In the genomic region with DNA sequence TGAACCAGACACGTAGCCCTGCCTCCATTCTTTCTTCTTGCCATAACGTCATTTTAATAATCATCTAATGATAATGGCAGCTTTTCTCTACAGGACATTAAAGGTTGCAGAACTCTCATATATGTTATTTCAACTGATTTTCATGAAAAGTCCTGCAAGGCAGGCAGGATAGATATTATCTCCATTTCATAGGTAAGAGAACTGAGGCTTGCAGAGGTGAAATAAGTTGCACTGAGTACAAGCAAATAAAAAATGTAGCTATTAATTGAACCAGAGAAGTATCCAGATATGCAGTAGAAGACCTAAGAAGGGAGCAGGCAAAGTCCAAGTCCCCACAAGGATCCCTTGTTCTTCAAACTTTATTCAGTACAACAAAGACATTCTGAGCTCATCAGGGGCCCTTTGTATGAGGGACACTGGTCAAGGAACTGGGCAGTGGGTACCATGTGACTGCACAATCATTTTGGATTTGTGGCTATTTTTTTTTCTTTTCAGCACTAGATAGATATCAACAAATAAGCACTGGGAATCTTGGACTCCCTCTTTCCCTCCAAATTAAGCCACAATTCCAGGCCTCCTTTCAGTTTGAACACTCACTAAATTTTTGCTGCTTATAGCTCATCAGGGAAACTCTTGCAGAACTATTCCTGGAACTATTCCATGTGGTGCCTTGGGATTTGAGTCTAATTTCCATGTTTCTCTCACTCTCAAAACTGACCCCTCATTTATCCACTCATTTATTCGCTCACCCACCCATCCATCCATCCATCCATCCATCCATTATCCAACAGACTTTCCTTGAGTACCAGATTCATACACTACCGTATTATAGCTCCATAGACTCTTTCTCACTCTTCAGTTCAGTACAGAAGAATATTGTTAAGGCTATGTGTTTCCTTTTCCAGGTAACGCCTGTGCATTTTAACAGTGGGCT, we compare ENCODE assay signal across 26 cellular contexts. TPM values are rescaled to one million over a fixed set of nuclear protein-coding genes. Genes with fewer than 3 reads are reported as not detected.
"Had no signal": no experiment of that assay in that cellular context is flagged by ENCODE, and none has a peak within 500 bp of the region (broad histone marks: within the 10 kb centered on the region; RNA-seq: fewer than 3 reads in every experiment).

No MANE protein-coding gene starts in this region.

- H3K27me3 Mint-ChIP-seq: dendritic cell treated with granulocyte-macrophage colony-stimulating factor and Interleukin-4, amounts not matched to agents 40 ng/mL and 50 ng/mL, for 4 days had no signal

- H3K27me3 ChIP-seq: colonic mucosa, esophagus squamous epithelium, gastrocnemius medialis had no signal

- H3K36me3 ChIP-seq: colonic mucosa, esophagus squamous epithelium, gastrocnemius medialis, left ventricle myocardium inferior, lower lobe of right lung had no signal

- DNase-seq: colonic mucosa; cortex of kidney; effector CD8-positive, alpha-beta T cell; effector memory CD8-positive, alpha-beta T cell; endodermal cell; erythroblast; esophagus squamous epithelium; foreskin fibroblast; foreskin melanocyte; gastrocnemius medialis; glutamatergic neuron; head of caudate nucleus; heart right ventricle; hippocampal formation; left cardiac atrium; left ventricle myocardium inferior; lower lobe of right lung; mesenchymal stem cell; mucosa of descending colon; naive B cell had no signal

- H3K27ac Mint-ChIP-seq: dendritic cell treated with granulocyte-macrophage colony-stimulating factor and Interleukin-4, amounts not matched to agents 40 ng/mL and 50 ng/mL, for 4 days; effector memory CD8-positive, alpha-beta T cell; endodermal cell; mesothelial cell of epicardium; naive B cell had no signal

- ATAC-seq: effector memory CD8-positive, alpha-beta T cell; esophagus mucosa; gastrocnemius medialis; heart right ventricle; left cardiac atrium; lower lobe of right lung; mucosa of descending colon had no signal

- H3K4me1 Mint-ChIP-seq: endodermal cell, mesothelial cell of epicardium, naive B cell had no signal

- H3K9me3 ChIP-seq: colonic mucosa, esophagus squamous epithelium, gastrocnemius medialis, heart right ventricle, left ventricle myocardium inferior, lower lobe of right lung, mucosa of descending colon had no signal

- H3K4me1 ChIP-seq: colonic mucosa, esophagus squamous epithelium, gastrocnemius medialis, heart right ventricle, left ventricle myocardium inferior, lower lobe of right lung had no signal

- H3K36me3 Mint-ChIP-seq: mesothelial cell of epicardium, naive B cell had no signal

- H3K9me3 Mint-ChIP-seq: dendritic cell treated with granulocyte-macrophage colony-stimulating factor and Interleukin-4, amounts not matched to agents 40 ng/mL and 50 ng/mL, for 4 days; endodermal cell; mesothelial cell of epicardium; naive B cell had no signal

- H3K4me3 ChIP-seq: colonic mucosa, esophagus squamous epithelium, gastrocnemius medialis, heart right ventricle, left ventricle myocardium inferior, lower lobe of right lung, mucosa of descending colon had no signal

- H3K27ac ChIP-seq: colonic mucosa, epithelial cell of prostate, esophagus squamous epithelium, gastrocnemius medialis, heart right ventricle, left ventricle myocardium inferior, lower lobe of right lung had no signal

- H3K4me3 Mint-ChIP-seq: dendritic cell treated with granulocyte-macrophage colony-stimulating factor and Interleukin-4, amounts not matched to agents 40 ng/mL and 50 ng/mL, for 4 days; effector memory CD8-positive, alpha-beta T cell; endodermal cell; mesothelial cell of epicardium; naive B cell had no signal

RNA-seq across cellular contexts. Expression of a gene that starts 44.6 kb away (rescaled TPM):
- total RNA-seq: kidney epithelial cell, myocyte had no signal
